In the genomic region with DNA sequence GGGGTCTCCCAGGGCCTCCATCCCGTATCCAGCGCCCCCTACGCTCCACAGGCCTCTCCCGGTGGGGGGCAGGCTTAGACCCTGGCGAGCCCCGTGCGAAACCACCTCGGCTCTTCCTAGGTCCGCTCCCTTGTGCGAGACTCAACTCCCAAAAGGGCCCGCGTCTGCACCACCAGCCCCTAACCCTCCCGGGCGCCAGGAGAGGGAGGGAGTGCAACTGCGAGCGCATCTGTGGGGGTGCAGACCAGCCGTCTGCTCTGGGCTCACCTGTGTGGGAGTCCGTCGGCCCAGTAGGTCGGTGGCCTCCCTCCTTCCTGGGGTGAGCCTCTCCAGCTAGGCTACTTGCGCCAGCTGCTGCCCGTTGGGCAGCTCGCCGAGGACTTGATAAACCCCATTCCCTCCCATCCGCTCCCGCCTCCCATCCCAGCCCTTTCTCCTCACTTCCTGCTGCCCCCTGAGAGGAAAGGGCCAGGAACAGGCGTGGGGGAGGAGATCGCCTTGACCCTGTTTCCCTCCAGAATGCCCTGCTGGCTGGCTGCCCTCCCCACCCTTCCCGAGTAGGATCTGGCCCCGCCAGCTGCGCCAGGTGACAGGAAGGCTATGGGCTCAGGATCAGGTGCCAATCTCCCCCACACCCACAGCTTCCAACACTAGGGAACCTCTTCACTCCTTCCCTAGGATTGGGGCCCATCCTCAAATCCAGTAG, we compare ENCODE assay signal across 8 cellular contexts. TPM values are rescaled to one million over a fixed set of nuclear protein-coding genes. Genes with fewer than 3 reads are reported as not detected.
DNase-seq lines count a peak whose midpoint lies in the region; ATAC-seq and TF ChIP-seq lines count a peak whose summit lies in the region.

A gene with protein sequence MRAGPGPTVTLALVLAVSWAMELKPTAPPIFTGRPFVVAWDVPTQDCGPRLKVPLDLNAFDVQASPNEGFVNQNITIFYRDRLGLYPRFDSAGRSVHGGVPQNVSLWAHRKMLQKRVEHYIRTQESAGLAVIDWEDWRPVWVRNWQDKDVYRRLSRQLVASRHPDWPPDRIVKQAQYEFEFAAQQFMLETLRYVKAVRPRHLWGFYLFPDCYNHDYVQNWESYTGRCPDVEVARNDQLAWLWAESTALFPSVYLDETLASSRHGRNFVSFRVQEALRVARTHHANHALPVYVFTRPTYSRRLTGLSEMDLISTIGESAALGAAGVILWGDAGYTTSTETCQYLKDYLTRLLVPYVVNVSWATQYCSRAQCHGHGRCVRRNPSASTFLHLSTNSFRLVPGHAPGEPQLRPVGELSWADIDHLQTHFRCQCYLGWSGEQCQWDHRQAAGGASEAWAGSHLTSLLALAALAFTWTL (minus strand): TSS at position 360 of the 706 bp plus-strand sequence. CDS start 2,256 bp downstream, outside the sequence.

- H2BK12ac ChIP-seq in trophoblast cell (ENCODE audit: low read length), result peak within 1 kb of the TSS; percentile 19

- no peak for TF ChIP-seq CTCF in WI38 (IDR thresholded peaks at IDR 0.05; ENCODE audit: low read depth, low read length)

- peaks cover 15% of the 10 kb centered on the region for H3K79me2 ChIP-seq in trophoblast cell (ENCODE audit: control insufficient read depth, insufficient read depth, low read length, poor library complexity)

- peak within 1 kb of the TSS; percentile 99 for H3K9ac ChIP-seq in trophoblast cell (ENCODE audit: low read length)

- H3K9me3 ChIP-seq in trophoblast cell (ENCODE audit: insufficient read depth, low read depth, low read length), result peaks cover 1% of the 10 kb centered on the region

- H3K79me1 ChIP-seq in trophoblast cell (ENCODE audit: low read length), result peaks cover 16% of the 10 kb centered on the region

- H3K27me3 ChIP-seq in trophoblast cell (ENCODE audit: insufficient read depth, low read length), result no peaks in the 10 kb centered on the region

- peak within 1 kb of the TSS; percentile 93 for H3K27ac ChIP-seq in trophoblast cell (ENCODE audit: low read depth, low read length)

- peak within 1 kb of the TSS; percentile 99 for H4K91ac ChIP-seq in trophoblast cell (ENCODE audit: low read depth, low read length)

- H2BK5ac ChIP-seq in trophoblast cell (ENCODE audit: low read depth, low read length, poor library complexity), result peak within 1 kb of the TSS; percentile 99

- peak within 1 kb of the TSS; percentile 90 for H4K8ac ChIP-seq in trophoblast cell (ENCODE audit: low read depth, low read length)

- H2AFZ ChIP-seq in trophoblast cell (ENCODE audit: insufficient read depth, low read length, poor library complexity), result peak within 1 kb of the TSS; percentile 93

- H3K4me2 ChIP-seq in trophoblast cell (ENCODE audit: low read length), result peak within 1 kb of the TSS; percentile 75

- peak within 1 kb of the TSS; percentile 98 for H2BK120ac ChIP-seq in trophoblast cell (ENCODE audit: insufficient read depth, low read length, poor library complexity)

- H4K12ac ChIP-seq in trophoblast cell (ENCODE audit: low read depth, low read length), result peak within 1 kb of the TSS; percentile 73

- H3K14ac ChIP-seq in trophoblast cell (ENCODE audit: low read length), result peak within 1 kb of the TSS; percentile 93

- DNase-seq in DMS53 (lab: John Stamatoyannopoulos, UW), result peak; percentile 25
- no peak for DNase-seq in DMS53 treated with DMSO at 0.1 percent for 48 hours (lab: John Stamatoyannopoulos, UW; ENCODE audit: unreplicated experiment)
- no peak for DNase-seq in glomerular endothelial cell (ENCODE audit: extremely low read depth, low read depth, low spot score)
- DNase-seq in trophoblast cell, result no peak
- DNase-seq in stimulated activated CD4-positive, alpha-beta T cell treated with anti-CD3 and anti-CD28 coated beads, Interleukin-15, amount 100 ng/mL, for 24 hours, result no peak

- peak within 1 kb of the TSS; percentile 43 for H2AK5ac ChIP-seq in trophoblast cell (ENCODE audit: low read length)

- H3K4me3 ChIP-seq in WI38 (ENCODE audit: low read depth, low read length) (peak within 1 kb of the TSS; percentile 73), trophoblast cell (ENCODE audit: low read depth, low read length) (peak within 1 kb of the TSS; percentile 88)

- H3K4ac ChIP-seq in trophoblast cell (ENCODE audit: low read depth, low read length), result peak within 1 kb of the TSS; percentile 88

- no CpG with 5 or more reads among the region's 31 CpGs for WGBS in trophoblast cell (ENCODE audit: extremely low coverage, insufficient coverage, insufficient read length)

- H3K23ac ChIP-seq in trophoblast cell (ENCODE audit: low read length), result no peak within 1 kb of the TSS

- H3K18ac ChIP-seq in trophoblast cell (ENCODE audit: low read length), result peak within 1 kb of the TSS; percentile 93

- ATAC-seq in GM21619 (IDR thresholded peaks at IDR 0.05; ENCODE audit: unreplicated experiment) (no peak), HG03565 (IDR thresholded peaks at IDR 0.05; ENCODE audit: unreplicated experiment) (no peak)

- peaks cover 30 to 32% of the 10 kb centered on the region in 2 experiments for H3K4me1 ChIP-seq in trophoblast cell (ENCODE audit: control insufficient read depth in 1 of 2, insufficient read depth in 2 of 2, low read length in 2 of 2)

- peaks cover 35 to 36% of the 10 kb centered on the region in 2 experiments for H3K36me3 ChIP-seq in trophoblast cell (ENCODE audit: control insufficient read depth in 1 of 2, insufficient read depth in 2 of 2, low read length in 2 of 2)

RNA-seq across cellular contexts. Expression of the gene that starts here (rescaled TPM):
- total RNA-seq in glomerular endothelial cell, result 676 and 849 TPM in 2 replicates
- polyA plus RNA-seq in trophoblast cell (2013), result 41.6 and 41.7 TPM in 2 replicates
